In the genomic region with DNA sequence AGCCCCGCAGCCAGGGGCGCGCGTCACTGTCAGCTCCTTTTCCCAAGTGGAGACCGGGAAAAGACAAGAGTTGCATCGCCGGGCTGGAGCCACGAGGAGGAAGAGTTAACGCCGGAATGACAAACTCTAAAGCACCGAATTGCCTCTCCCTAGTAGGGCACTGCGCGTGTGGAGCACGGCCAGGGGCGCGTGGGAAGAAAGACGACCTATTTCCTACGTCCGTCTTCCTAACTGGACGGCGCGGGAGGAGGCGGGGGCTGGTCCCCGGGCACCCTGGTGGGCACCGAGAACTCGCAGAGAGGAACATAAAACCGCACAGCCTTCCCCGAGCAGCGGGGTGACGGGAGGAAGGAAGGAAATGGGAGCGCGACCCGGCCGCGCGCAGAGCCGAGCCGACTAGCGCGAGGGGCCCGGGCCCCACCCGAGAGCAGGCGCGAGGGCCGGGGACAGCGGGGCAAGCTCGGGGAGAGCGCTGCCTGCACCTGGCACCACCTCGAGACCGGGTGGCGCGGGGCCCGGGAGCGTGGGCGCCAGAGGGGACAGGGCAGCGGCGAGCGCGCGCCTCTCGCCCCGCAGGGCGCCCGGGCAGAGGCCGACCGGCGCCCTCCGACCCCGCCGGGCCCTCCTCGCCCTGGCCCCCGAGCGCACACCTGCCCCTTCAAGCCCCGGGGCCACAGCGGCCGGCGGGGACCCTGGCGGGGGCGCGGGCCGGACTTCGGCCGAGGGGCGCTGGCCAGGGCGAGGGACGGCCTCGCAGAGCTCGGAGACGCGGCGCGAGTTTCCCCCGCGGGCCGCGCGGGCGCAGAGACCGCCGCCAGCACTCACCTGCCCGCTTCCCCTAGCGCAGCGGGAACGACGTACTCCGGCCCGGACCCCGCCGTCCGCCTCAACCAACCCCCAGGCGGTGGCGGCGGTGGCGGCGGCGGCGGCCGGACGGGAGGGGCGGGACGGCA, we compare ENCODE assay signal across 8 cellular contexts.
DNase-seq lines count a peak whose midpoint lies in the region; ATAC-seq lines count a peak whose summit lies in the region.

No MANE protein-coding gene starts in this region.

- peak; percentile 1 for ATAC-seq in HG02571 (IDR thresholded peaks at IDR 0.05; ENCODE audit: unreplicated experiment)

- DNase-seq in DMS79 treated with DMSO at 0.1 percent for 48 hours (lab: John Stamatoyannopoulos, UW) = peak; percentile 42
- DNase-seq in DMS79 (lab: John Stamatoyannopoulos, UW) = no peak
- DNase-seq in NCI-H2171 (lab: John Stamatoyannopoulos, UW) = peak; percentile 12
- peak; percentile 72 for DNase-seq in activated CD8-positive, alpha-beta memory T cell treated with anti-CD3 and anti-CD28 coated beads, Interleukin-2, amount 50 U/mL, for 48 hours
- DNase-seq in epidermal melanocyte (ENCODE audit: insufficient read length, low spot score) = peak; percentile 29
- DNase-seq in midbrain (lab: John Stamatoyannopoulos, UW) = peak; percentile 37
- DNase-seq in stimulated activated CD8-positive, alpha-beta memory T cell treated with anti-CD3 and anti-CD28 coated beads, Interleukin-4, amount 100 ng/mL, for 48 hours = peak; percentile 66
